11 cellular contexts compared by ENCODE assay signal in genomic region chr20:21513181-21513663, GRCh38. TPM values are rescaled to one million over a fixed set of nuclear protein-coding genes. Genes with fewer than 3 reads are reported as not detected.
DNase-seq lines count a peak whose midpoint lies in the region; ATAC-seq, FAIRE-seq and TF ChIP-seq lines count a peak whose summit lies in the region.
"Had no signal": no experiment of that assay in that cellular context is flagged by ENCODE, and none has a peak within 500 bp of the region (broad histone marks: within the 10 kb centered on the region; RNA-seq: fewer than 3 reads in every experiment).

No MANE protein-coding gene starts in this region.

- no peak for TF ChIP-seq EP300 in gastroesophageal sphincter (IDR thresholded peaks at IDR 0.05)

- no peak overlapping the region for H3K27ac ChIP-seq in CD4-positive, alpha-beta memory T cell (ENCODE audit: low read depth, low read length)
- H3K27ac ChIP-seq in HEK293 (ENCODE audit: extremely low read depth, low read depth, low read length) (peak overlapping the region; percentile 2; the same call in 1 of the 2 replicates), parathyroid adenoma (no peak overlapping the region), gastroesophageal sphincter (no peak overlapping the region)
- H3K27ac ChIP-seq: foreskin keratinocyte, WERI-Rb-1 had no signal

- H3K9me3 ChIP-seq in CD4-positive, alpha-beta memory T cell (ENCODE audit: control insufficient read depth in 1 of 2, low read length in 2 of 2), result no peaks in the 10 kb centered on the region
- H3K9me3 ChIP-seq in HEK293 (ENCODE audit: control insufficient read depth, insufficient read depth, low read depth, low read length), result no peaks in the 10 kb centered on the region
- no peaks in the 10 kb centered on the region for H3K9me3 ChIP-seq in parathyroid adenoma (ENCODE audit: control insufficient read depth, low read length)
- H3K9me3 ChIP-seq in gastroesophageal sphincter, result no peaks in the 10 kb centered on the region

- H3K4me1 Mint-ChIP-seq in CD4-positive, alpha-beta memory T cell, result peaks cover 31 to 83% (median 59%) of the 10 kb centered on the region in 4 donors
- H3K4me1 Mint-ChIP-seq in central memory CD8-positive, alpha-beta T cell, result peaks cover 32% of the 10 kb centered on the region

- TF ChIP-seq POLR2A in gastroesophageal sphincter (IDR thresholded peaks at IDR 0.05), result no peak

- peaks cover 73% of the 10 kb centered on the region for H3K4me1 ChIP-seq in CD4-positive, alpha-beta memory T cell (ENCODE audit: insufficient read depth, low read length)
- peaks cover 4% of the 10 kb centered on the region; the same call in 1 of the 2 replicates for H3K4me1 ChIP-seq in HEK293 (ENCODE audit: control insufficient read depth, insufficient read depth, low read length)
- no peaks in the 10 kb centered on the region for H3K4me1 ChIP-seq in parathyroid adenoma
- H3K4me1 ChIP-seq in gastroesophageal sphincter, result peaks cover 0 to 86% (median 51%) of the 10 kb centered on the region in 3 donors
- H3K4me1 ChIP-seq: foreskin keratinocyte had no signal

- peaks cover 72% of the 10 kb centered on the region for H3K27me3 ChIP-seq in CD4-positive, alpha-beta memory T cell (ENCODE audit: insufficient read depth, low read length)
- H3K27me3 ChIP-seq in parathyroid adenoma (ENCODE audit: control insufficient read depth, insufficient read depth, low read length), result peaks cover 53% of the 10 kb centered on the region
- peaks cover 100% of the 10 kb centered on the region for H3K27me3 ChIP-seq in gastroesophageal sphincter

- POLR2A ChIA-PET in CD4-positive, alpha-beta memory T cell (lab: Charles Lee; ENCODE audit: partially characterized antibody), result no interaction called here
- POLR2A ChIA-PET in HEK293 (lab: Yijun Ruan, JAX), result no interaction called here

- H3K9ac ChIP-seq in parathyroid adenoma, result no peak overlapping the region

- CTCF ChIA-PET in CD4-positive, alpha-beta memory T cell (lab: Charles Lee; ENCODE audit: partially characterized antibody), result no interaction called here
- CTCF ChIA-PET in HEK293 (lab: Yijun Ruan, JAX), result no interaction called here

- peak overlapping the region; percentile 10 for H3K4me2 ChIP-seq in parathyroid adenoma (ENCODE audit: low read length)

- no peak for DNase-seq in CD4-positive, alpha-beta memory T cell
- no peak for DNase-seq in central memory CD8-positive, alpha-beta T cell (ENCODE audit: low spot score in 2 of 2)
- no peak for DNase-seq in HPDE6-E6E7 (ENCODE audit: extremely low spot score)
- DNase-seq in D721Med (ENCODE audit: insufficient read length, low spot score), result no peak
- DNase-seq: foreskin keratinocyte, WERI-Rb-1 had no signal

- no peaks in the 10 kb centered on the region for H3K36me3 ChIP-seq in CD4-positive, alpha-beta memory T cell (ENCODE audit: insufficient read depth, low read length)
- peaks cover 0 to 9% of the 10 kb centered on the region in 2 experiments; a peak in 1 of 3 replicates for H3K36me3 ChIP-seq in HEK293 (ENCODE audit: control insufficient read depth in 2 of 2, insufficient read depth in 1 of 2, low read length in 2 of 2)
- no peaks in the 10 kb centered on the region for H3K36me3 ChIP-seq in parathyroid adenoma (ENCODE audit: control insufficient read depth, insufficient read depth, low read length)
- no peaks in the 10 kb centered on the region for H3K36me3 ChIP-seq in gastroesophageal sphincter
- H3K36me3 ChIP-seq: WERI-Rb-1 had no signal

- FAIRE-seq in D721Med (lab: Jason Lieb, UNC), result no peak

- intact Hi-C loops in CD4-positive, alpha-beta memory T cell (cut with micrococcal nuclease), result loop anchor here (5.0 kb wide), 1 partner anchor 411 kb away; no protein-coding TSS in a partner anchor

- no peak for TF ChIP-seq CTCF in HEK293 (tag by site-specific recombination; IDR thresholded peaks at IDR 0.05)
- TF ChIP-seq CTCF in parathyroid adenoma (IDR thresholded peaks at IDR 0.05), result no peak
- TF ChIP-seq CTCF in D721Med (IDR thresholded peaks at IDR 0.05; ENCODE audit: insufficient read depth, missing control alignments), result no peak
- no peak for TF ChIP-seq CTCF in gastroesophageal sphincter (IDR thresholded peaks at IDR 0.05)

- peak overlapping the region in 1 of 7 donors; percentile 64 for H3K27ac Mint-ChIP-seq in CD4-positive, alpha-beta memory T cell
- H3K27ac Mint-ChIP-seq in central memory CD8-positive, alpha-beta T cell (ENCODE audit: low read depth), result no peak overlapping the region

- no peaks in the 10 kb centered on the region for H3K79me2 ChIP-seq in parathyroid adenoma

- peaks cover 57 to 64% of the 10 kb centered on the region in 2 donors for H3K27me3 Mint-ChIP-seq in CD4-positive, alpha-beta memory T cell
- peaks cover 91% of the 10 kb centered on the region for H3K27me3 Mint-ChIP-seq in central memory CD8-positive, alpha-beta T cell

- no peak for ATAC-seq in central memory CD8-positive, alpha-beta T cell (replicated peaks; ENCODE audit: extremely low read depth, poor library complexity, severe bottlenecking)
- ATAC-seq in GM21825 (IDR thresholded peaks at IDR 0.05; ENCODE audit: unreplicated experiment), result no peak
- no peak for ATAC-seq in gastroesophageal sphincter
- ATAC-seq: foreskin keratinocyte had no signal

- H3K4me3 ChIP-seq in CD4-positive, alpha-beta memory T cell (ENCODE audit: low read length in 2 of 2), result peak overlapping the region in 1 of 2 donors; percentile 24
- H3K4me3 ChIP-seq in HEK293 (ENCODE audit: low read depth, low read length) (no peak overlapping the region), parathyroid adenoma (ENCODE audit: low read depth, low read length) (no peak overlapping the region), gastroesophageal sphincter (peak overlapping the region in 1 of 2 donors; percentile 45)

- peak overlapping the region in 7 of 8 donors; percentile 69 to 80 (median 72) for H3K4me3 Mint-ChIP-seq in CD4-positive, alpha-beta memory T cell
- H3K4me3 Mint-ChIP-seq in central memory CD8-positive, alpha-beta T cell, result peak overlapping the region; percentile 61

- no CpG with 5 or more reads among the region's 30 CpGs for WGBS in gastroesophageal sphincter (ENCODE audit: low coverage in 1 of 2), 2 donors

- H2AFZ ChIP-seq in parathyroid adenoma, result no peak overlapping the region

- peaks cover 0 to 14% (median 0%) of the 10 kb centered on the region in 8 donors for H3K9me3 Mint-ChIP-seq in CD4-positive, alpha-beta memory T cell
- H3K9me3 Mint-ChIP-seq in central memory CD8-positive, alpha-beta T cell, result no peaks in the 10 kb centered on the region

- H3K36me3 Mint-ChIP-seq in CD4-positive, alpha-beta memory T cell, result no peaks in the 10 kb centered on the region
- peaks cover 6% of the 10 kb centered on the region for H3K36me3 Mint-ChIP-seq in central memory CD8-positive, alpha-beta T cell (ENCODE audit: insufficient read depth)

TF ChIP-seq in HEK293, 187 proteins besides CTCF, POLR2A, EP300 and RAD21:
- TF ChIP-seq ZNF140 (tag by site-specific recombination; IDR thresholded peaks at IDR 0.05) (no peak), ZNF548 (tag by site-specific recombination; IDR thresholded peaks at IDR 0.05) (no peak), ZBTB1 (tag by site-specific recombination; IDR thresholded peaks at IDR 0.05) (no peak), ZNF394 (tag by site-specific recombination; IDR thresholded peaks at IDR 0.05; ENCODE audit: borderline replicate concordance) (no peak), ZNF777 (tag by site-specific recombination; IDR thresholded peaks at IDR 0.05; ENCODE audit: borderline replicate concordance) (no peak), GLI4 (tag by site-specific recombination; IDR thresholded peaks at IDR 0.05) (no peak), ZFHX2 (tag by site-specific recombination; conservative IDR thresholded peaks at IDR 0.05) (no peak), ZNF701 (tag by site-specific recombination; IDR thresholded peaks at IDR 0.05) (no peak), AEBP2 (tag by site-specific recombination; IDR thresholded peaks at IDR 0.05; ENCODE audit: borderline replicate concordance) (no peak), ZNF302 (tag by site-specific recombination; IDR thresholded peaks at IDR 0.05; ENCODE audit: low read depth) (no peak), ZNF768 (tag by site-specific recombination; IDR thresholded peaks at IDR 0.05) (no peak)

RNA-seq across cellular contexts. Expression of gene NKX2-2, which starts 0.6 kb away (rescaled TPM):
- not detected for total RNA-seq in CD4-positive, alpha-beta memory T cell
- polyA plus RNA-seq in CD4-positive, alpha-beta memory T cell, result not detected
- total RNA-seq in gastroesophageal sphincter, result not detected
- total RNA-seq: foreskin keratinocyte, G401 had no signal
- polyA plus RNA-seq: foreskin keratinocyte had no signal
